Comparison of ENCODE assay signal across 20 cellular contexts in the genomic region with DNA sequence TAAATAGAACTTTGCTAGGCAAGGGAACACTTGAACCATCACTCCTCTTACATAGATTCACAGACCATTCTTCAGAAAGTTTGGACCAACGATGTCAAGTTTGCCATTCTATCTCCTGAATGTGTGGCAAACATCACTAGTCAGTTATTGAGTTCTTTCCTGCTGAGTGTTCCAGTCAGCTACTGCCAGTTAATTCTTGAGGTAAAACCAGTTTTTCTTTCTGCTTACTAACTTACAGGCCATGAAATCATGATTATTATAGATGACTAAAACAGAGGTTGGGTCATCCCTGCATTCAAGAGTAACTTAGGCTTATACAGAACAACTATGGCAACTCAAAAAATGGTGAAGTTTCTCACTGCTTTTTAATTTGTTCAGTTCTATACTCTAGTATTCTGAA.
A peak's percentile ranks its signal among the peaks of the same experiment; 100 is the strongest.
DNase-seq lines count a peak whose midpoint lies in the region; ATAC-seq, FAIRE-seq and TF ChIP-seq lines count a peak whose summit lies in the region.
"Had no signal": no experiment of that assay in that cellular context is flagged by ENCODE, and none has a peak within 500 bp of the region (broad histone marks: within the 10 kb centered on the region; RNA-seq: fewer than 3 reads in every experiment).

No MANE protein-coding gene starts in this region.

- no peaks in the 10 kb centered on the region for H3K4me1 ChIP-seq in esophagus muscularis mucosa
- H3K4me1 ChIP-seq: body of pancreas, neural progenitor cell had no signal

- no peaks in the 10 kb centered on the region for H3K9me3 ChIP-seq in esophagus muscularis mucosa
- H3K9me3 ChIP-seq: body of pancreas had no signal

- intact Hi-C loops in esophagus muscularis mucosa (cut with DNase I): no loop called here
- intact Hi-C loops in activated CD4-positive, alpha-beta memory T cell treated with anti-CD3 and anti-CD28 coated beads for 36 hours (cut with micrococcal nuclease): no loop called here

- no peak for TF ChIP-seq POLR2A in esophagus muscularis mucosa (IDR thresholded peaks at IDR 0.05; ENCODE audit: low read depth)

- no peak overlapping the region for H3K4me3 ChIP-seq in bronchial epithelial cell (ENCODE audit: low read depth, low read length)
- H3K4me3 ChIP-seq in esophagus muscularis mucosa: no peak overlapping the region
- H3K4me3 ChIP-seq: body of pancreas, neural progenitor cell had no signal

- H3K27me3 Mint-ChIP-seq in activated CD4-positive, alpha-beta memory T cell treated with anti-CD3 and anti-CD28 coated beads for 36 hours: no peaks in the 10 kb centered on the region
- H3K27me3 Mint-ChIP-seq: dendritic cell treated with granulocyte-macrophage colony-stimulating factor and Interleukin-4, amounts not matched to agents 40 ng/mL and 50 ng/mL, for 4 days; stimulated activated naive CD8-positive, alpha-beta T cell treated with anti-CD3 and anti-CD28 coated beads, Interleukin-15, amount 100 ng/mL, for 72 hours had no signal

- H3K36me3 ChIP-seq in bronchial epithelial cell (ENCODE audit: control insufficient read depth, insufficient read depth, low read length) (peaks cover 4% of the 10 kb centered on the region), esophagus muscularis mucosa (peaks cover 5 to 47% (median 22%) of the 10 kb centered on the region in 4 donors)
- H3K36me3 ChIP-seq: neural progenitor cell had no signal

- FAIRE-seq in bronchial epithelial cell (lab: Jason Lieb, UNC): no peak

- ATAC-seq in omental fat pad (ENCODE audit: low FRiP score): no peak
- ATAC-seq: body of pancreas; left cardiac atrium; stimulated activated naive CD8-positive, alpha-beta T cell treated with anti-CD3 and anti-CD28 coated beads, Interleukin-15, amount 100 ng/mL, for 72 hours had no signal

- H3K27me3 ChIP-seq in bronchial epithelial cell (ENCODE audit: control insufficient read depth, insufficient read depth, low read length) (no peaks in the 10 kb centered on the region), esophagus muscularis mucosa (no peaks in the 10 kb centered on the region)
- H3K27me3 ChIP-seq: body of pancreas, neural progenitor cell had no signal

- H3K27ac ChIP-seq in esophagus muscularis mucosa (replicated peaks in 1 of 4): no peak overlapping the region
- H3K27ac ChIP-seq: body of pancreas, KMS-11, neural progenitor cell had no signal

- no peak overlapping the region for H3K27ac Mint-ChIP-seq in activated CD4-positive, alpha-beta memory T cell treated with anti-CD3 and anti-CD28 coated beads for 36 hours
- H3K27ac Mint-ChIP-seq: dendritic cell treated with granulocyte-macrophage colony-stimulating factor and Interleukin-4, amounts not matched to agents 40 ng/mL and 50 ng/mL, for 4 days; neural progenitor cell; stimulated activated naive CD8-positive, alpha-beta T cell treated with anti-CD3 and anti-CD28 coated beads, Interleukin-15, amount 100 ng/mL, for 72 hours had no signal

- TF ChIP-seq CTCF in bronchial epithelial cell (IDR thresholded peaks at IDR 0.05; ENCODE audit: insufficient read depth, low read length, severe bottlenecking) (no peak), esophagus muscularis mucosa (IDR thresholded peaks at IDR 0.05) (no peak), GM10248 (IDR thresholded peaks at IDR 0.05; ENCODE audit: control extremely low read depth, extremely low read depth, low read depth, missing control alignments) (no peak), omental fat pad (IDR thresholded peaks at IDR 0.05) (no peak)

- CTCF ChIA-PET in GM10248 (lab: Yijun Ruan, JAX): interaction anchor here (1.7 kb wide), 1 partner anchor 9 kb away, joined by 4 read pairs; no protein-coding TSS in a partner anchor
- CTCF ChIA-PET in activated CD4-positive, alpha-beta memory T cell treated with anti-CD3 and anti-CD28 coated beads for 36 hours (lab: Charles Lee): no interaction called here

- peak; percentile 22 for DNase-seq in AG08396 (ENCODE audit: low spot score)
- peak; percentile 18 for DNase-seq in HS-5 (ENCODE audit: low read depth)
- peak; percentile 84 for DNase-seq in bronchial epithelial cell (ENCODE audit: low read depth)
- peak; percentile 42 for DNase-seq in kidney tubule cell (ENCODE audit: low spot score)
- DNase-seq in esophagus muscularis mucosa (ENCODE audit: extremely low spot score): no peak
- no peak for DNase-seq in GM10248 (ENCODE audit: extremely low spot score)
- no peak for DNase-seq in activated CD4-positive, alpha-beta memory T cell treated with anti-CD3 and anti-CD28 coated beads for 36 hours
- DNase-seq in omental fat pad (ENCODE audit: low spot score): no peak
- DNase-seq: activated CD4-positive, alpha-beta T cell treated with anti-CD3 and anti-CD28 coated beads, Interleukin-2, amount 50 U/mL, for 1 hour; activated naive CD4-positive, alpha-beta T cell; activated T-cell treated with anti-CD3 and anti-CD28 coated beads for 4 hours; body of pancreas; left cardiac atrium; midbrain; NCI-H1105 treated with DMSO at 0.1 percent for 48 hours; NCI-H748 treated with DMSO at 0.1 percent for 48 hours; stimulated activated naive CD8-positive, alpha-beta T cell treated with anti-CD3 and anti-CD28 coated beads, Interleukin-15, amount 100 ng/mL, for 72 hours had no signal

- H3K36me3 Mint-ChIP-seq in activated CD4-positive, alpha-beta memory T cell treated with anti-CD3 and anti-CD28 coated beads for 36 hours: peaks cover 32% of the 10 kb centered on the region

- no peaks in the 10 kb centered on the region for H3K4me1 Mint-ChIP-seq in activated CD4-positive, alpha-beta memory T cell treated with anti-CD3 and anti-CD28 coated beads for 36 hours (ENCODE audit: low read depth)
- H3K4me1 Mint-ChIP-seq: neural progenitor cell; stimulated activated naive CD8-positive, alpha-beta T cell treated with anti-CD3 and anti-CD28 coated beads, Interleukin-15, amount 100 ng/mL, for 72 hours had no signal

- TF ChIP-seq EP300 in esophagus muscularis mucosa (IDR thresholded peaks at IDR 0.05): no peak

- POLR2A ChIA-PET in GM10248 (lab: Yijun Ruan, JAX): no interaction called here
- POLR2A ChIA-PET in activated CD4-positive, alpha-beta memory T cell treated with anti-CD3 and anti-CD28 coated beads for 36 hours (lab: Charles Lee): no interaction called here

- WGBS in esophagus muscularis mucosa: 88% methylated on average over 1 of the region's 1 CpG

- no peak overlapping the region for H3K4me3 Mint-ChIP-seq in activated CD4-positive, alpha-beta memory T cell treated with anti-CD3 and anti-CD28 coated beads for 36 hours
- H3K4me3 Mint-ChIP-seq: dendritic cell treated with granulocyte-macrophage colony-stimulating factor and Interleukin-4, amounts not matched to agents 40 ng/mL and 50 ng/mL, for 4 days; neural progenitor cell; stimulated activated naive CD8-positive, alpha-beta T cell treated with anti-CD3 and anti-CD28 coated beads, Interleukin-15, amount 100 ng/mL, for 72 hours had no signal

- no peaks in the 10 kb centered on the region for H3K9me3 Mint-ChIP-seq in activated CD4-positive, alpha-beta memory T cell treated with anti-CD3 and anti-CD28 coated beads for 36 hours
- H3K9me3 Mint-ChIP-seq: dendritic cell treated with granulocyte-macrophage colony-stimulating factor and Interleukin-4, amounts not matched to agents 40 ng/mL and 50 ng/mL, for 4 days; neural progenitor cell; stimulated activated naive CD8-positive, alpha-beta T cell treated with anti-CD3 and anti-CD28 coated beads, Interleukin-15, amount 100 ng/mL, for 72 hours had no signal

Comparison
In these comparisons a context has a peak if more than half of its experiments do, and no peak if none do; other contexts are left out.
1. DNase-seq: peak in AG08396 (single experiment), HS-5 (single experiment), bronchial epithelial cell (single experiment) and kidney tubule cell (single experiment); none in esophagus muscularis mucosa (single experiment), GM10248 (single experiment), activated CD4-positive, alpha-beta memory T cell treated with anti-CD3 and anti-CD28 coated beads for 36 hours (single experiment) and omental fat pad (single experiment).